ENCODE assay signal across 34 cellular contexts in the genomic region with DNA sequence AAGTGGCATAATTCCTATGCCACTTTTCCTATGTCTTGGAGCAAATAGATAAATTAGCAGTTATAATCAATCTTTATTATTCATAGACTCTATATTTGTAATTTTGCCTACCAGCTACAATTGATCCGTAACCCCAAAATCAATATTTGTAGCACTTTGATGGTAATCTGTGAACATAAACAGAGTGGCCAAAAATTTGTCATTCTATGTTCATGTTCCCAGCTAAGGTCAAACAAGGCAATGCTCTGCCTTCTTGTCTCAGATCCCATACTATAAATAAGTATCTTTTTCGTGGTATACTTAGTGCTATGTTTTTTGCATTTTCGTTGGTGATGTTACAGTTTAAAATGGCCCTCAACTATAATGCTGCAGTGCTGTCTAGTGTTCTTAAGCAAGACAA.
"Had no signal": no experiment of that assay in that cellular context is flagged by ENCODE, and none has a peak within 500 bp of the region (broad histone marks: within the 10 kb centered on the region; RNA-seq: fewer than 3 reads in every experiment).

No MANE protein-coding gene starts in this region.

- DNase-seq: Karpas-422, Kasumi-1, MG63, MM.1S, MV-4-11, NCI-H1048, NCI-H1092, NCI-H1092 treated with DMSO at 0.1 percent for 48 hours, NCI-H1105, NCI-H1105 treated with DMSO at 0.1 percent for 48 hours, NCI-H1417, NCI-H1417 treated with DMSO at 0.1 percent for 48 hours, NCI-H1436, NCI-H1436 treated with DMSO at 0.1 percent for 48 hours, NCI-H146, NCI-H1694, NCI-H1694 treated with DMSO at 0.1 percent for 48 hours, NCI-H187, NCI-H187 treated with DMSO at 0.1 percent for 48 hours, NCI-H1930, NCI-H2029, NCI-H2029 treated with DMSO at 0.1 percent for 48 hours, NCI-H2081 treated with DMSO at 0.1 percent for 48 hours, NCI-H2107, NCI-H2171, NCI-H2171 treated with DMSO at 0.1 percent for 48 hours, NCI-H2227 treated with DMSO at 0.1 percent for 48 hours, NCI-H226, NCI-H345, NCI-H446, NCI-H446 treated with DMSO at 0.1 percent for 48 hours, NCI-H510A, NCI-H510A treated with DMSO at 0.1 percent for 48 hours had no signal

- H3K27ac ChIP-seq: KMS-11 had no signal

- H3K36me3 ChIP-seq: MG63 had no signal

- H3K27me3 ChIP-seq: MG63 had no signal

- H3K4me2 ChIP-seq: KMS-11 had no signal

- H3K9ac ChIP-seq: KMS-11 had no signal

- H3K4me3 ChIP-seq: MG63 had no signal

- H3K9me3 ChIP-seq: MG63 had no signal
